1 cellular context compared by ENCODE assay signal in genomic region chr20:5120189-5120484, GRCh38.
TF ChIP-seq lines count a peak whose summit lies in the region.

No MANE protein-coding gene starts in this region.

TF ChIP-seq in HepG2, 621 proteins besides CTCF, POLR2A, EP300 and RAD21 (continued from another document and continues in another):
- peak; percentile 27; the same call in 1 of the 2 replicates for TF ChIP-seq NFIC (IDR thresholded peaks at IDR 0.05; ENCODE audit: low read length)
- TF ChIP-seq ZBTB1 (CRISPR knock-in tag; IDR thresholded peaks at IDR 0.05; ENCODE audit: borderline replicate concordance), result no peak
- TF ChIP-seq ZNF720 (CRISPR knock-in tag; IDR thresholded peaks at IDR 0.05), result no peak
- TF ChIP-seq KAT8 (CRISPR knock-in tag; IDR thresholded peaks at IDR 0.05), result peak; percentile 85; the same call in 1 of the 2 replicates
- TF ChIP-seq KLF16 (CRISPR knock-in tag; IDR thresholded peaks at IDR 0.05), result 0 out of 4 replicates have a peak, but pooled peaks of 1 of the 2 experiments have one; percentile 54
- peak; percentile 71 for TF ChIP-seq HNRNPLL (IDR thresholded peaks at IDR 0.05; ENCODE audit: low read depth, low read length, poor library complexity, severe bottlenecking)
- TF ChIP-seq AKAP8 (CRISPR knock-in tag; IDR thresholded peaks at IDR 0.05), result no peak
- TF ChIP-seq TGIF2 (CRISPR knock-in tag; IDR thresholded peaks at IDR 0.05), result peak; percentile 50; the same call in 1 of the 2 replicates
- no peak for TF ChIP-seq FOXA1 (IDR thresholded peaks at IDR 0.05)
- TF ChIP-seq FOXA1 (CRISPR knock-in tag; IDR thresholded peaks at IDR 0.05), result no peak
- TF ChIP-seq ZNF883 (CRISPR knock-in tag; IDR thresholded peaks at IDR 0.05; ENCODE audit: not compliant biosample characterization), result peak; percentile 7
- TF ChIP-seq ZMYM2 (CRISPR knock-in tag; IDR thresholded peaks at IDR 0.05), result peak; percentile 80
- peak; percentile 2; the same call in 1 of the 2 replicates for TF ChIP-seq PHF8 (CRISPR knock-in tag; IDR thresholded peaks at IDR 0.05)
- peak; percentile 6; the same call in 1 of the 2 replicates for TF ChIP-seq ZNF784 (CRISPR knock-in tag; IDR thresholded peaks at IDR 0.05; ENCODE audit: borderline replicate concordance)
- TF ChIP-seq NR2F6 (IDR thresholded peaks at IDR 0.05), result peak; percentile 39; the same call in 1 of the 2 replicates
- TF ChIP-seq NR2F6 (CRISPR knock-in tag; IDR thresholded peaks at IDR 0.05), result no peak
- TF ChIP-seq SETDB1 (CRISPR knock-in tag; IDR thresholded peaks at IDR 0.05; ENCODE audit: borderline replicate concordance), result 0 out of 2 replicates have a peak, but pooled peaks have one; percentile 33
- peak; percentile 80 for TF ChIP-seq CCAR2 (optimal IDR thresholded peaks at IDR 0.05; ENCODE audit: low read depth, low read length)
- TF ChIP-seq TAF1 (CRISPR knock-in tag; IDR thresholded peaks at IDR 0.05), result no peak
- TF ChIP-seq ADNP (CRISPR knock-in tag; IDR thresholded peaks at IDR 0.05), result 0 out of 2 replicates have a peak, but pooled peaks have one; percentile 6
- peak; percentile 41; the same call in 1 of the 2 replicates for TF ChIP-seq ZNF777 (CRISPR knock-in tag; IDR thresholded peaks at IDR 0.05)
- no peak for TF ChIP-seq PCBP2 (optimal IDR thresholded peaks at IDR 0.05; ENCODE audit: low read depth, low read length, poor library complexity, severe bottlenecking)
- no peak for TF ChIP-seq TIGD3 (CRISPR knock-in tag; IDR thresholded peaks at IDR 0.05; ENCODE audit: borderline replicate concordance)
- peak; percentile 10; the same call in 1 of the 2 replicates for TF ChIP-seq MEF2D (CRISPR knock-in tag; IDR thresholded peaks at IDR 0.05)
- peak; percentile 17; the same call in 1 of the 2 replicates for TF ChIP-seq FOXC1 (CRISPR knock-in tag; IDR thresholded peaks at IDR 0.05; ENCODE audit: borderline replicate concordance)
- no peak for TF ChIP-seq ZGPAT (CRISPR knock-in tag; IDR thresholded peaks at IDR 0.05)
- 0 out of 2 replicates have a peak, but pooled peaks have one; percentile 8 for TF ChIP-seq HNF4G (IDR thresholded peaks at IDR 0.05; ENCODE audit: borderline replicate concordance, low read depth, low read length)
- no peak for TF ChIP-seq HNF4G (CRISPR knock-in tag; IDR thresholded peaks at IDR 0.05; ENCODE audit: borderline replicate concordance, low read depth)
- TF ChIP-seq ZNF256 (CRISPR knock-in tag; conservative IDR thresholded peaks at IDR 0.05), result 0 out of 2 replicates have a peak, but pooled peaks have one; percentile 6
- 0 out of 2 replicates have a peak, but pooled peaks have one; percentile 25 for TF ChIP-seq CBX5 (CRISPR knock-in tag; IDR thresholded peaks at IDR 0.05; ENCODE audit: borderline replicate concordance)
- 0 out of 2 replicates have a peak, but pooled peaks have one; percentile 38 for TF ChIP-seq ZNF501 (CRISPR knock-in tag; IDR thresholded peaks at IDR 0.05)
- TF ChIP-seq IRF1 (CRISPR knock-in tag; IDR thresholded peaks at IDR 0.05; ENCODE audit: low read depth), result peak; percentile 96
- no peak for TF ChIP-seq HNF4A (CRISPR knock-in tag; IDR thresholded peaks at IDR 0.05)
- peak; percentile 95; the same call in 1 of the 2 replicates for TF ChIP-seq GMEB1 (CRISPR knock-in tag; IDR thresholded peaks at IDR 0.05; ENCODE audit: borderline replicate concordance)
- peak; percentile 2; the same call in 1 of the 2 replicates for TF ChIP-seq ATF2 (CRISPR knock-in tag; IDR thresholded peaks at IDR 0.05)
- peak; percentile 33; the same call in 1 of the 2 replicates for TF ChIP-seq CREM (IDR thresholded peaks at IDR 0.05)
- no peak for TF ChIP-seq CREM (CRISPR knock-in tag; IDR thresholded peaks at IDR 0.05)
- no peak for TF ChIP-seq MYNN (CRISPR knock-in tag; IDR thresholded peaks at IDR 0.05; ENCODE audit: low read depth)
- no peak for TF ChIP-seq KIAA2018 (CRISPR knock-in tag; IDR thresholded peaks at IDR 0.05; ENCODE audit: borderline replicate concordance)
- TF ChIP-seq ATF4 (CRISPR knock-in tag; IDR thresholded peaks at IDR 0.05), result no peak; a peak in 1 of 4 replicates
- TF ChIP-seq ZNF775 (CRISPR knock-in tag; IDR thresholded peaks at IDR 0.05; ENCODE audit: borderline replicate concordance), result 0 out of 2 replicates have a peak, but pooled peaks have one; percentile 4
- TF ChIP-seq ZNF670 (CRISPR knock-in tag; IDR thresholded peaks at IDR 0.05; ENCODE audit: borderline replicate concordance), result 0 out of 2 replicates have a peak, but pooled peaks have one; percentile 3
- TF ChIP-seq ISX (CRISPR knock-in tag; conservative IDR thresholded peaks at IDR 0.05), result peak; percentile 42; the same call in 1 of the 2 replicates
- no peak for TF ChIP-seq HCFC1 (IDR thresholded peaks at IDR 0.05; ENCODE audit: low read depth, low read length)
- no peak for TF ChIP-seq RFX3 (CRISPR knock-in tag; IDR thresholded peaks at IDR 0.05)
- TF ChIP-seq ZNF746 (CRISPR knock-in tag; IDR thresholded peaks at IDR 0.05), result 0 out of 2 replicates have a peak, but pooled peaks have one; percentile 15
- TF ChIP-seq KDM6A (CRISPR knock-in tag; IDR thresholded peaks at IDR 0.05; ENCODE audit: low read depth), result no peak
- TF ChIP-seq ATF3 (CRISPR knock-in tag; IDR thresholded peaks at IDR 0.05), result no peak
